ENCODE assay signal across 16 cellular contexts in genomic region chr16:80285089-80285488, GRCh38.
DNase-seq lines count a peak whose midpoint lies in the region; TF ChIP-seq lines count a peak whose summit lies in the region.
"Had no signal": no experiment of that assay in that cellular context is flagged by ENCODE, and none has a peak within 500 bp of the region (broad histone marks: within the 10 kb centered on the region; RNA-seq: fewer than 3 reads in every experiment).

No MANE protein-coding gene starts in this region.

- no peak overlapping the region for H3K4me3 ChIP-seq in epithelial cell of proximal tubule (ENCODE audit: low read depth, low read length)
- H3K4me3 ChIP-seq in trophoblast cell (ENCODE audit: low read depth, low read length), result no peak overlapping the region
- H3K4me3 ChIP-seq in SK-N-SH (ENCODE audit: low read depth in 2 of 2, low read length in 1 of 2), result no peak overlapping the region
- H3K4me3 ChIP-seq in colonic mucosa, result no peak overlapping the region
- H3K4me3 ChIP-seq: GM23338, SK-N-MC had no signal

- H3K36me3 ChIP-seq in trophoblast cell (ENCODE audit: control insufficient read depth in 1 of 2, insufficient read depth in 2 of 2, low read length in 2 of 2), result no peaks in the 10 kb centered on the region
- no peaks in the 10 kb centered on the region for H3K36me3 ChIP-seq in SK-N-SH (replicated peaks in 1 of 2; ENCODE audit: control insufficient read depth in 1 of 2, insufficient read depth in 2 of 2, low read length in 1 of 2)
- no peaks in the 10 kb centered on the region for H3K36me3 ChIP-seq in colonic mucosa

- no peak overlapping the region for H3K9ac ChIP-seq in trophoblast cell (ENCODE audit: low read length)
- no peak overlapping the region for H3K9ac ChIP-seq in SK-N-SH
- no peak overlapping the region for H3K9ac ChIP-seq in colonic mucosa (ENCODE audit: low read depth in 2 of 2, low read length in 2 of 2)

- no peak overlapping the region for H4K8ac ChIP-seq in trophoblast cell (ENCODE audit: low read depth, low read length)

- no peak overlapping the region for H3K4ac ChIP-seq in trophoblast cell (ENCODE audit: low read depth, low read length)

- CTCF ChIA-PET in SK-N-SH (lab: Yijun Ruan, JAX), result no interaction called here

- DNase-seq in EH (ENCODE audit: low read depth), result peak; percentile 95
- peak; percentile 42 for DNase-seq in RKO (ENCODE audit: low spot score)
- DNase-seq in epithelial cell of proximal tubule (ENCODE audit: low read depth), result peak; percentile 90
- peak; percentile 74 to 89 for DNase-seq in trophoblast cell
- no peak for DNase-seq in middle frontal gyrus (ENCODE audit: extremely low spot score, low spot score)
- DNase-seq in NCI-H2196 (lab: John Stamatoyannopoulos, UW; ENCODE audit: unreplicated experiment), result no peak
- no peak for DNase-seq in SK-N-SH
- no peak for DNase-seq in colonic mucosa
- DNase-seq: activated CD4-positive, CD25-positive, alpha-beta regulatory T cell; activated CD8-positive, alpha-beta memory T cell treated with anti-CD3 and anti-CD28 coated beads, Interleukin-2, amount 50 U/mL, for 48 hours; CD8-positive, alpha-beta T cell; GDM1; immature natural killer cell; stimulated activated CD4-positive, alpha-beta T cell treated with anti-CD3 and anti-CD28 coated beads, Interleukin-4, amount 100 ng/mL, for 24 hours had no signal

- POLR2A ChIA-PET in SK-N-SH (lab: Yijun Ruan, JAX), result no interaction called here

- H3K18ac ChIP-seq in trophoblast cell (ENCODE audit: low read length), result no peak overlapping the region

- H3K27me3 ChIP-seq in trophoblast cell (ENCODE audit: insufficient read depth, low read length), result no peaks in the 10 kb centered on the region
- no peaks in the 10 kb centered on the region for H3K27me3 ChIP-seq in SK-N-SH (ENCODE audit: insufficient read depth)
- H3K27me3 ChIP-seq in colonic mucosa, result no peaks in the 10 kb centered on the region

- H3K27ac ChIP-seq in trophoblast cell (ENCODE audit: low read depth, low read length) (no peak overlapping the region), SK-N-SH (ENCODE audit: low read depth in 2 of 2, low read length in 1 of 2) (no peak overlapping the region), colonic mucosa (no peak overlapping the region)
- H3K27ac ChIP-seq: SK-N-MC had no signal

- H3K14ac ChIP-seq in trophoblast cell (ENCODE audit: low read length), result no peak overlapping the region

- no peaks in the 10 kb centered on the region for H3K9me2 ChIP-seq in SK-N-SH

- no peaks in the 10 kb centered on the region for H3F3A ChIP-seq in SK-N-SH (replicated peaks; ENCODE audit: insufficient read depth)

- no peaks in the 10 kb centered on the region for H3K79me1 ChIP-seq in trophoblast cell (ENCODE audit: low read length)

- intact Hi-C loops in colonic mucosa (cut with DNase I), result no loop called here

- no peak overlapping the region for H2BK12ac ChIP-seq in trophoblast cell (ENCODE audit: low read length)

- TF ChIP-seq RAD21 in SK-N-SH (IDR thresholded peaks at IDR 0.05; ENCODE audit: low read length), result no peak

- no peak for TF ChIP-seq EP300 in SK-N-SH (IDR thresholded peaks at IDR 0.05; ENCODE audit: borderline replicate concordance in 1 of 2, low read depth in 1 of 2, low read length in 1 of 2)

- TF ChIP-seq CTCF in epithelial cell of proximal tubule (conservative IDR thresholded peaks at IDR 0.05; ENCODE audit: low read depth, low read length) (no peak), SK-N-SH (IDR thresholded peaks at IDR 0.05) (no peak), colonic mucosa (IDR thresholded peaks at IDR 0.05) (no peak)

- H3K4me1 ChIP-seq in trophoblast cell (ENCODE audit: control insufficient read depth in 1 of 2, insufficient read depth in 2 of 2, low read length in 2 of 2) (no peaks in the 10 kb centered on the region), SK-N-SH (ENCODE audit: control insufficient read depth in 1 of 2, insufficient read depth in 2 of 2, low read depth in 1 of 2, low read length in 1 of 2) (no peaks in the 10 kb centered on the region), colonic mucosa (no peaks in the 10 kb centered on the region)

- no peaks in the 10 kb centered on the region for H4K20me1 ChIP-seq in SK-N-SH (ENCODE audit: insufficient read depth)

- no peak overlapping the region for H2BK5ac ChIP-seq in trophoblast cell (ENCODE audit: low read depth, low read length, poor library complexity)

- no peak overlapping the region for H3K23ac ChIP-seq in trophoblast cell (ENCODE audit: low read length)

- H3K79me2 ChIP-seq in trophoblast cell (ENCODE audit: control insufficient read depth, insufficient read depth, low read length, poor library complexity) (no peaks in the 10 kb centered on the region), SK-N-SH (ENCODE audit: insufficient read depth) (no peaks in the 10 kb centered on the region)

- no peak overlapping the region for H3K4me2 ChIP-seq in trophoblast cell (ENCODE audit: low read length)
- no peak overlapping the region for H3K4me2 ChIP-seq in SK-N-SH
- H3K4me2 ChIP-seq: GM23338 had no signal

- H2AFZ ChIP-seq in trophoblast cell (ENCODE audit: insufficient read depth, low read length, poor library complexity), result no peak overlapping the region
- H2AFZ ChIP-seq in SK-N-SH (ENCODE audit: low read depth), result no peak overlapping the region
- H2AFZ ChIP-seq: GM23338 had no signal

- H2BK120ac ChIP-seq in trophoblast cell (ENCODE audit: insufficient read depth, low read length, poor library complexity), result no peak overlapping the region

- H2AK5ac ChIP-seq in trophoblast cell (ENCODE audit: low read length), result no peak overlapping the region

- WGBS in trophoblast cell (ENCODE audit: extremely low coverage, insufficient coverage, insufficient read length), result no CpG with 5 or more reads among the region's 2 CpGs
- 15% methylated on average over 2 of the region's 2 CpGs for WGBS in SK-N-SH (ENCODE audit: low lambda C conversion rate)

- H3K9me3 ChIP-seq in trophoblast cell (ENCODE audit: insufficient read depth, low read depth, low read length) (no peaks in the 10 kb centered on the region), SK-N-SH (no peaks in the 10 kb centered on the region), colonic mucosa (no peaks in the 10 kb centered on the region)

- H4K91ac ChIP-seq in trophoblast cell (ENCODE audit: low read depth, low read length), result no peak overlapping the region

- no peak overlapping the region for H4K12ac ChIP-seq in trophoblast cell (ENCODE audit: low read depth, low read length)

TF ChIP-seq in SK-N-SH, 30 proteins besides CTCF, POLR2A, EP300 and RAD21:
- TF ChIP-seq SIN3A (IDR thresholded peaks at IDR 0.05; ENCODE audit: borderline replicate concordance, low read depth, low read length) (no peak), YY1 (IDR thresholded peaks at IDR 0.05; ENCODE audit: low read depth) (no peak), RCOR1 (IDR thresholded peaks at IDR 0.05; ENCODE audit: low read length) (no peak), NFIC (IDR thresholded peaks at IDR 0.05; ENCODE audit: borderline replicate concordance) (no peak), CHD2 (IDR thresholded peaks at IDR 0.05; ENCODE audit: low read length, partially characterized antibody) (no peak), GATA2 (CRISPR knock-in tag; IDR thresholded peaks at IDR 0.05) (no peak), IRF3 (IDR thresholded peaks at IDR 0.05; ENCODE audit: low read depth, low read length) (no peak), FOXM1 (IDR thresholded peaks at IDR 0.05; ENCODE audit: low read depth) (no peak), MEF2A (IDR thresholded peaks at IDR 0.05; ENCODE audit: borderline replicate concordance, low read depth) (no peak), TEAD4 (IDR thresholded peaks at IDR 0.05; ENCODE audit: borderline replicate concordance, insufficient read depth) (no peak), NRF1 (IDR thresholded peaks at IDR 0.05; ENCODE audit: low read depth, low read length) (no peak), JUND (IDR thresholded peaks at IDR 0.05) (no peak)

Comparison
In these comparisons a context has a peak if more than half of its experiments do, and no peak if none do; other contexts are left out.
1. DNase-seq: peak in EH (single experiment), RKO (single experiment), epithelial cell of proximal tubule (single experiment) and trophoblast cell (2 of 2); none in middle frontal gyrus (single experiment), NCI-H2196 (single experiment), SK-N-SH (single experiment) and colonic mucosa (single experiment).